Comparison of ENCODE assay signal across 24 cellular contexts in genomic region chr7:135416431-135416830, GRCh38.
DNase-seq lines count a peak whose midpoint lies in the region; ATAC-seq, FAIRE-seq and TF ChIP-seq lines count a peak whose summit lies in the region.
"Had no signal": no experiment of that assay in that cellular context is flagged by ENCODE, and none has a peak within 500 bp of the region (broad histone marks: within the 10 kb centered on the region; RNA-seq: fewer than 3 reads in every experiment).

No MANE protein-coding gene starts in this region.

- POLR2A ChIA-PET in HepG2 (lab: Yijun Ruan, JAX): interaction anchor here (0.6 kb wide), 1 partner anchor 26 kb away, joined by 4 read pairs; no protein-coding TSS in a partner anchor
- POLR2A ChIA-PET in WTC11 (lab: Charles Lee): no interaction called here

- no peak overlapping the region for H3K4me3 Mint-ChIP-seq in WTC11
- H3K4me3 Mint-ChIP-seq in activated naive CD4-positive, alpha-beta T cell treated with anti-CD3 and anti-CD28 coated beads, Interleukin-2, amount 10 ng/mL, durations not matched to agents 7 days and 5 days: no peak overlapping the region
- H3K4me3 Mint-ChIP-seq: B cell; CD4-positive, alpha-beta T cell; CD8-positive, alpha-beta memory T cell had no signal

- in situ Hi-C loops in HepG2 (cut with HindIII; ENCODE audit: extremely low pct_ligation_motif_present, low pct_unique_long_range_greater_than_20kb): no loop called here

- H3K9me3 ChIP-seq in liver (ENCODE audit: control insufficient read depth in 4 of 4, low read length in 3 of 4) (no peaks in the 10 kb centered on the region), HepG2 (ENCODE audit: low read length) (no peaks in the 10 kb centered on the region)
- H3K9me3 ChIP-seq: A549; BLaER1 treated with 17β-estradiol and CSF1 and Interleukin-3, amounts not matched to agents 10 nM and 100 nM had no signal

- H3K27ac ChIP-seq in liver (ENCODE audit: low read depth in 1 of 2, low read length in 2 of 2): no peak overlapping the region
- no peak overlapping the region for H3K27ac ChIP-seq in HepG2 (ENCODE audit: extremely low read length, insufficient read depth, low read length)
- H3K27ac ChIP-seq: 22Rv1; A549; BLaER1 treated with 17β-estradiol and CSF1 and Interleukin-3, amounts not matched to agents 10 nM and 100 nM; C4-2B had no signal

- BruUV-seq in HepG2 (replicated peaks; lab: Mats Ljungman, UMichigan): no TSS peak

- H3K4me2 ChIP-seq in HepG2 (ENCODE audit: low read depth, low read length): no peak overlapping the region
- H3K4me2 ChIP-seq: A549; BLaER1 treated with 17β-estradiol and CSF1 and Interleukin-3, amounts not matched to agents 10 nM and 100 nM had no signal

- H3K9me3 Mint-ChIP-seq in WTC11: no peaks in the 10 kb centered on the region
- H3K9me3 Mint-ChIP-seq in activated naive CD4-positive, alpha-beta T cell treated with anti-CD3 and anti-CD28 coated beads, Interleukin-2, amount 10 ng/mL, durations not matched to agents 7 days and 5 days: no peaks in the 10 kb centered on the region
- H3K9me3 Mint-ChIP-seq: CD4-positive, alpha-beta T cell; CD8-positive, alpha-beta memory T cell had no signal

- H2AFZ ChIP-seq in HepG2 (ENCODE audit: low read length): no peak overlapping the region

- H4K20me1 ChIP-seq in HepG2 (ENCODE audit: insufficient read depth, low read length): no peaks in the 10 kb centered on the region; the same call in 1 of the 2 replicates

- H3K27ac Mint-ChIP-seq in WTC11: 0 out of 2 replicates have a peak overlapping the region, but pooled peaks have one; percentile 19
- no peak overlapping the region for H3K27ac Mint-ChIP-seq in activated naive CD4-positive, alpha-beta T cell treated with anti-CD3 and anti-CD28 coated beads, Interleukin-2, amount 10 ng/mL, durations not matched to agents 7 days and 5 days
- H3K27ac Mint-ChIP-seq: B cell; CD4-positive, alpha-beta T cell; CD8-positive, alpha-beta memory T cell had no signal

- no peak for ATAC-seq in HepG2
- no peak for ATAC-seq in WTC11
- ATAC-seq in left lobe of liver: peak; percentile 93
- no peak for ATAC-seq in HG02623 (IDR thresholded peaks at IDR 0.05; ENCODE audit: unreplicated experiment)
- ATAC-seq: A549 had no signal

- H3K4me1 ChIP-seq in liver (ENCODE audit: control insufficient read depth in 4 of 4, insufficient read depth in 4 of 4, low read length in 3 of 4) (peaks cover 0 to 6% (median 0%) of the 10 kb centered on the region in 4 donors), HepG2 (ENCODE audit: insufficient read depth, low read length) (peaks cover 18% of the 10 kb centered on the region)
- H3K4me1 ChIP-seq: A549; BLaER1 treated with 17β-estradiol and CSF1 and Interleukin-3, amounts not matched to agents 10 nM and 100 nM had no signal

- no peaks in the 10 kb centered on the region for H3K36me3 Mint-ChIP-seq in WTC11
- H3K36me3 Mint-ChIP-seq in activated naive CD4-positive, alpha-beta T cell treated with anti-CD3 and anti-CD28 coated beads, Interleukin-2, amount 10 ng/mL, durations not matched to agents 7 days and 5 days: peaks cover 18% of the 10 kb centered on the region

- intact Hi-C loops in HepG2 (cut with micrococcal nuclease; ENCODE audit: unreplicated experiment): loop anchor here (5.0 kb wide), 1 partner anchor 141 kb away; the partner anchor contains the start of gene NUP205

- DNase-seq in HepG2 (ENCODE audit: low spot score): no peak
- DNase-seq in WTC11 (ENCODE audit: low spot score): no peak
- peak; percentile 48 for DNase-seq in left lobe of liver (ENCODE audit: low spot score)
- DNase-seq in activated naive CD4-positive, alpha-beta T cell treated with anti-CD3 and anti-CD28 coated beads, Interleukin-2, amount 10 ng/mL, durations not matched to agents 7 days and 5 days: no peak
- no peak for DNase-seq in EL
- DNase-seq: AML-193; CD4-positive, alpha-beta T cell; CD8-positive, alpha-beta memory T cell; COR-L47; DMS 273 treated with DMSO at 0.1 percent for 48 hours; DMS153; DMS53; DMS79; DND-41; GF-D8 had no signal

- H3K27me3 ChIP-seq in liver (ENCODE audit: control insufficient read depth in 4 of 4, insufficient read depth in 4 of 4, low read length in 3 of 4) (no peaks in the 10 kb centered on the region), HepG2 (ENCODE audit: control insufficient read depth in 1 of 2, insufficient read depth in 2 of 2, low read length in 2 of 2) (no peaks in the 10 kb centered on the region)
- H3K27me3 ChIP-seq: BLaER1 treated with 17β-estradiol and CSF1 and Interleukin-3, amounts not matched to agents 10 nM and 100 nM had no signal

- H3K4me1 Mint-ChIP-seq in WTC11: peaks cover 7% of the 10 kb centered on the region
- peaks cover 8% of the 10 kb centered on the region for H3K4me1 Mint-ChIP-seq in activated naive CD4-positive, alpha-beta T cell treated with anti-CD3 and anti-CD28 coated beads, Interleukin-2, amount 10 ng/mL, durations not matched to agents 7 days and 5 days
- H3K4me1 Mint-ChIP-seq: B cell had no signal

- H3K4me3 ChIP-seq in liver (ENCODE audit: low read depth in 1 of 3, low read length in 3 of 3) (no peak overlapping the region), HepG2 (replicated peaks in 1 of 3; ENCODE audit: insufficient read depth in 1 of 3, low read depth in 2 of 3, low read length in 3 of 3) (no peak overlapping the region)
- H3K4me3 ChIP-seq: A549; BLaER1 treated with 17β-estradiol and CSF1 and Interleukin-3, amounts not matched to agents 10 nM and 100 nM had no signal

- no peak for FAIRE-seq in HepG2 (lab: Jason Lieb, UNC)
- FAIRE-seq: A549, GM12892, GM18507 had no signal

- 39% methylated on average over 3 of the region's 3 CpGs for WGBS in liver
- WGBS in HepG2 (ENCODE audit: low lambda C conversion rate): 92% methylated on average over 3 of the region's 3 CpGs

- no peak overlapping the region for H3K9ac ChIP-seq in liver (ENCODE audit: low read depth in 1 of 2, low read length in 2 of 2)
- no peak overlapping the region for H3K9ac ChIP-seq in HepG2 (ENCODE audit: insufficient read depth, low read depth, low read length)
- H3K9ac ChIP-seq: BLaER1 treated with 17β-estradiol and CSF1 and Interleukin-3, amounts not matched to agents 10 nM and 100 nM had no signal

- TF ChIP-seq POLR2A in HepG2 (IDR thresholded peaks at IDR 0.05; ENCODE audit: insufficient read depth in 1 of 2, low read depth in 2 of 2, low read length in 2 of 2): no peak

- no peaks in the 10 kb centered on the region for H3K79me2 ChIP-seq in HepG2 (ENCODE audit: insufficient read depth, low read length)

- TF ChIP-seq CTCF in liver (IDR thresholded peaks at IDR 0.05; ENCODE audit: low read depth, low read length, missing input control) (no peak), HepG2 (CRISPR knock-in tag; IDR thresholded peaks at IDR 0.05) (no peak), WTC11 (IDR thresholded peaks at IDR 0.05) (no peak)

- no peaks in the 10 kb centered on the region for H3K27me3 Mint-ChIP-seq in WTC11 (ENCODE audit: low read depth)
- no peaks in the 10 kb centered on the region for H3K27me3 Mint-ChIP-seq in activated naive CD4-positive, alpha-beta T cell treated with anti-CD3 and anti-CD28 coated beads, Interleukin-2, amount 10 ng/mL, durations not matched to agents 7 days and 5 days
- H3K27me3 Mint-ChIP-seq: B cell; CD4-positive, alpha-beta T cell; CD8-positive, alpha-beta memory T cell had no signal

- no peak for TF ChIP-seq RAD21 in liver (IDR thresholded peaks at IDR 0.05)
- no peak for TF ChIP-seq RAD21 in HepG2 (CRISPR knock-in tag; IDR thresholded peaks at IDR 0.05)

- H3K36me3 ChIP-seq in liver (ENCODE audit: control insufficient read depth in 4 of 4, insufficient read depth in 3 of 4, low read depth in 1 of 4, low read length in 3 of 4): peaks cover 0 to 6% (median 0%) of the 10 kb centered on the region in 4 donors
- peaks cover 4 to 13% of the 10 kb centered on the region in 2 experiments; a peak in 4 of 5 replicates for H3K36me3 ChIP-seq in HepG2 (replicated peaks in 1 of 2; ENCODE audit: control insufficient read depth in 1 of 2, insufficient read depth in 2 of 2, low read length in 2 of 2)

- TF ChIP-seq EP300 in HepG2 (IDR thresholded peaks at IDR 0.05; ENCODE audit: low read depth in 2 of 2, low read length in 2 of 2) (no peak), HepG2 (CRISPR knock-in tag; IDR thresholded peaks at IDR 0.05; ENCODE audit: borderline replicate concordance) (no peak)

- CTCF ChIA-PET in HepG2 (lab: Yijun Ruan, JAX; ENCODE audit: low intra/inter-chr PET ratio, low total read pairs): no interaction called here
- CTCF ChIA-PET in WTC11 (lab: Charles Lee): no interaction called here
- CTCF ChIA-PET in activated naive CD4-positive, alpha-beta T cell treated with anti-CD3 and anti-CD28 coated beads, Interleukin-2, amount 10 ng/mL, durations not matched to agents 7 days and 5 days (lab: Charles Lee): interaction anchor here (1.1 kb wide), 1 partner anchor 39 kb away, joined by 3 read pairs; no protein-coding TSS in a partner anchor

TF ChIP-seq in liver, 16 proteins besides CTCF, POLR2A, EP300 and RAD21 (continues in another document):
- TF ChIP-seq GABPA (IDR thresholded peaks at IDR 0.05 in 1 of 2, conservative IDR thresholded peaks at IDR 0.05 in 1 of 2) (no peak), HNF4A (conservative IDR thresholded peaks at IDR 0.05) (peak; percentile 56 to 64), JUND (IDR thresholded peaks at IDR 0.05) (no peak), EGR1 (IDR thresholded peaks at IDR 0.05; ENCODE audit: low read depth in 2 of 2) (no peak), TAF1 (conservative IDR thresholded peaks at IDR 0.05) (no peak)

TF ChIP-seq in HepG2, 621 proteins besides CTCF, POLR2A, EP300 and RAD21 (continues in another document):
- TF ChIP-seq ZNF251 (CRISPR knock-in tag; IDR thresholded peaks at IDR 0.05) (no peak), FOXO1 (CRISPR knock-in tag; IDR thresholded peaks at IDR 0.05) (no peak), ZNF350 (CRISPR knock-in tag; IDR thresholded peaks at IDR 0.05; ENCODE audit: borderline replicate concordance, low read depth) (no peak), ZNF703 (CRISPR knock-in tag; IDR thresholded peaks at IDR 0.05; ENCODE audit: borderline replicate concordance) (no peak), ZNF782 (CRISPR knock-in tag; IDR thresholded peaks at IDR 0.05; ENCODE audit: borderline replicate concordance) (no peak), SP4 (CRISPR knock-in tag; IDR thresholded peaks at IDR 0.05) (no peak)

TF ChIP-seq in WTC11, 78 proteins besides CTCF, POLR2A, EP300 and RAD21 (continues in another document):
- TF ChIP-seq FOXK1 (CRISPR knock-in tag; IDR thresholded peaks at IDR 0.05) (no peak), MAX (CRISPR knock-in tag; IDR thresholded peaks at IDR 0.05) (no peak)
